2 cellular contexts compared by ENCODE assay signal in genomic region chr19:47111081-47111589, GRCh38.
TF ChIP-seq lines count a peak whose summit lies in the region.

No MANE protein-coding gene starts in this region.

TF ChIP-seq in IMR-90, 13 proteins besides CTCF, POLR2A, EP300 and RAD21:
- TF ChIP-seq BHLHE40 (IDR thresholded peaks at IDR 0.05; ENCODE audit: low read depth, low read length) (no peak), CHD1 (IDR thresholded peaks at IDR 0.05; ENCODE audit: low read depth, low read length) (no peak), FOS (IDR thresholded peaks at IDR 0.05; ENCODE audit: low read depth, low read length) (no peak), MAZ (IDR thresholded peaks at IDR 0.05; ENCODE audit: borderline replicate concordance, low read depth, low read length) (no peak), ELK1 (IDR thresholded peaks at IDR 0.05; ENCODE audit: borderline replicate concordance, low read depth, low read length) (no peak), MAFK (IDR thresholded peaks at IDR 0.05; ENCODE audit: low read depth, low read length) (no peak), SMC3 (IDR thresholded peaks at IDR 0.05; ENCODE audit: low read depth, low read length) (no peak), MXI1 (IDR thresholded peaks at IDR 0.05; ENCODE audit: borderline replicate concordance, low read depth, low read length) (no peak), RFX5 (IDR thresholded peaks at IDR 0.05; ENCODE audit: low read depth, low read length) (no peak), NFE2L2 (IDR thresholded peaks at IDR 0.05; ENCODE audit: low read depth, low read length) (no peak), RCOR1 (IDR thresholded peaks at IDR 0.05; ENCODE audit: insufficient replicate concordance, low read length) (no peak), CEBPB (IDR thresholded peaks at IDR 0.05; ENCODE audit: low read depth, low read length) (no peak)
- TF ChIP-seq, protein P1, sequence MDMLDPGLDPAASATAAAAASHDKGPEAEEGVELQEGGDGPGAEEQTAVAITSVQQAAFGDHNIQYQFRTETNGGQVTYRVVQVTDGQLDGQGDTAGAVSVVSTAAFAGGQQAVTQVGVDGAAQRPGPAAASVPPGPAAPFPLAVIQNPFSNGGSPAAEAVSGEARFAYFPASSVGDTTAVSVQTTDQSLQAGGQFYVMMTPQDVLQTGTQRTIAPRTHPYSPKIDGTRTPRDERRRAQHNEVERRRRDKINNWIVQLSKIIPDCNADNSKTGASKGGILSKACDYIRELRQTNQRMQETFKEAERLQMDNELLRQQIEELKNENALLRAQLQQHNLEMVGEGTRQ (IDR thresholded peaks at IDR 0.05; ENCODE audit: low read depth, low read length), result no peak

TF ChIP-seq in endothelial cell of umbilical vein, 7 proteins besides CTCF, POLR2A, EP300 and RAD21:
- TF ChIP-seq, protein P2, sequence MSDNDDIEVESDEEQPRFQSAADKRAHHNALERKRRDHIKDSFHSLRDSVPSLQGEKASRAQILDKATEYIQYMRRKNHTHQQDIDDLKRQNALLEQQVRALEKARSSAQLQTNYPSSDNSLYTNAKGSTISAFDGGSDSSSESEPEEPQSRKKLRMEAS (IDR thresholded peaks at IDR 0.05; ENCODE audit: insufficient read depth, insufficient read length), result no peak
- TF ChIP-seq POLR2AphosphoS5 (IDR thresholded peaks at IDR 0.05; ENCODE audit: insufficient read depth, low read depth, low read length), result peak; percentile 37
TF ChIP-seq in endothelial cell of umbilical vein: peak in this region for 1.
